1 cellular context compared by ENCODE assay signal in genomic region chr3:45593708-45594601, GRCh38.
TF ChIP-seq lines count a peak whose summit lies in the region.

No MANE protein-coding gene starts in this region.

TF ChIP-seq in HEK293, 187 proteins besides CTCF, POLR2A, EP300 and RAD21 (continued from another document and continues in another):
- TF ChIP-seq ZNF501 (tag by site-specific recombination; IDR thresholded peaks at IDR 0.05) (0 out of 2 replicates have a peak, but pooled peaks have one; percentile 18), ZBTB48 (tag by site-specific recombination; IDR thresholded peaks at IDR 0.05) (no peak), ZNF292 (tag by site-specific recombination; IDR thresholded peaks at IDR 0.05; ENCODE audit: borderline replicate concordance, low read depth) (no peak), ZNF621 (tag by site-specific recombination; IDR thresholded peaks at IDR 0.05) (no peak), ZNF112 (tag by site-specific recombination; IDR thresholded peaks at IDR 0.05) (no peak), GLIS1 (tag by site-specific recombination; IDR thresholded peaks at IDR 0.05) (peak; percentile 37), KLF7 (tag by site-specific recombination; IDR thresholded peaks at IDR 0.05; ENCODE audit: borderline replicate concordance) (peak; percentile 47; the same call in 1 of the 2 replicates), HOXD13 (CRISPR knock-in tag; IDR thresholded peaks at IDR 0.05; ENCODE audit: borderline replicate concordance) (no peak), PATZ1 (tag by site-specific recombination; IDR thresholded peaks at IDR 0.05) (peak; percentile 42; the same call in 1 of the 2 replicates), ZNF335 (tag by site-specific recombination; conservative IDR thresholded peaks at IDR 0.05) (peak; percentile 81), SP3 (tag by site-specific recombination; IDR thresholded peaks at IDR 0.05) (peak; percentile 69), PRDM10 (tag by site-specific recombination; IDR thresholded peaks at IDR 0.05) (peak; percentile 85), KLF9 (tag by site-specific recombination; IDR thresholded peaks at IDR 0.05; ENCODE audit: low read depth) (peak; percentile 92), ZNF571 (tag by site-specific recombination; IDR thresholded peaks at IDR 0.05) (no peak), SCRT2 (tag by site-specific recombination; IDR thresholded peaks at IDR 0.05) (no peak), ZNF596 (tag by site-specific recombination; IDR thresholded peaks at IDR 0.05) (no peak), ZNF777 (tag by site-specific recombination; IDR thresholded peaks at IDR 0.05; ENCODE audit: borderline replicate concordance) (no peak), SCRT1 (tag by site-specific recombination; IDR thresholded peaks at IDR 0.05; ENCODE audit: borderline replicate concordance) (no peak), ZBTB8A (tag by site-specific recombination; IDR thresholded peaks at IDR 0.05) (peak; percentile 79), ZNF670 (tag by site-specific recombination; IDR thresholded peaks at IDR 0.05; ENCODE audit: low read depth) (no peak), ZSCAN30 (tag by site-specific recombination; IDR thresholded peaks at IDR 0.05) (0 out of 2 replicates have a peak, but pooled peaks have one; percentile 28), ZFHX2 (tag by site-specific recombination; conservative IDR thresholded peaks at IDR 0.05) (peak; percentile 75), ZNF366 (tag by site-specific recombination; conservative IDR thresholded peaks at IDR 0.05) (no peak), IKZF3 (tag by site-specific recombination; IDR thresholded peaks at IDR 0.05) (no peak), ZBTB21 (tag by site-specific recombination; IDR thresholded peaks at IDR 0.05) (no peak), ZNF169 (tag by site-specific recombination; IDR thresholded peaks at IDR 0.05) (no peak), ZXDB (tag by site-specific recombination; IDR thresholded peaks at IDR 0.05) (0 out of 2 replicates have a peak, but pooled peaks have one; percentile 38), ZNF704 (tag by site-specific recombination; IDR thresholded peaks at IDR 0.05) (no peak), ZNF560 (tag by site-specific recombination; IDR thresholded peaks at IDR 0.05; ENCODE audit: borderline replicate concordance) (no peak), ZNF561 (tag by site-specific recombination; IDR thresholded peaks at IDR 0.05; ENCODE audit: borderline replicate concordance) (no peak), ZNF302 (tag by site-specific recombination; IDR thresholded peaks at IDR 0.05; ENCODE audit: low read depth) (no peak), ZNF16 (tag by site-specific recombination; IDR thresholded peaks at IDR 0.05; ENCODE audit: low read depth) (no peak), ZNF398 (tag by site-specific recombination; IDR thresholded peaks at IDR 0.05) (no peak), ZSCAN18 (tag by site-specific recombination; IDR thresholded peaks at IDR 0.05) (no peak), ZNF544 (tag by site-specific recombination; IDR thresholded peaks at IDR 0.05) (no peak), GLIS2 (tag by site-specific recombination; IDR thresholded peaks at IDR 0.05) (peak; percentile 96), ZNF138 (tag by site-specific recombination; IDR thresholded peaks at IDR 0.05; ENCODE audit: borderline replicate concordance) (no peak), EGR2 (tag by site-specific recombination; IDR thresholded peaks at IDR 0.05; ENCODE audit: low read depth) (peak; percentile 61), ZNF19 (tag by site-specific recombination; IDR thresholded peaks at IDR 0.05; ENCODE audit: low read depth) (no peak), ZNF354C (tag by site-specific recombination; IDR thresholded peaks at IDR 0.05; ENCODE audit: borderline replicate concordance, low read depth) (no peak), ZNF404 (tag by site-specific recombination; IDR thresholded peaks at IDR 0.05) (no peak), ZFP3 (tag by site-specific recombination; IDR thresholded peaks at IDR 0.05; ENCODE audit: low read depth) (no peak), KLF10 (tag by site-specific recombination; IDR thresholded peaks at IDR 0.05) (peak; percentile 60; the same call in 1 of the 2 replicates), ZNF324 (tag by site-specific recombination; IDR thresholded peaks at IDR 0.05) (no peak), ZNF677 (tag by site-specific recombination; IDR thresholded peaks at IDR 0.05) (no peak), ZNF155 (tag by site-specific recombination; IDR thresholded peaks at IDR 0.05) (no peak)
- TF ChIP-seq, protein P1, sequence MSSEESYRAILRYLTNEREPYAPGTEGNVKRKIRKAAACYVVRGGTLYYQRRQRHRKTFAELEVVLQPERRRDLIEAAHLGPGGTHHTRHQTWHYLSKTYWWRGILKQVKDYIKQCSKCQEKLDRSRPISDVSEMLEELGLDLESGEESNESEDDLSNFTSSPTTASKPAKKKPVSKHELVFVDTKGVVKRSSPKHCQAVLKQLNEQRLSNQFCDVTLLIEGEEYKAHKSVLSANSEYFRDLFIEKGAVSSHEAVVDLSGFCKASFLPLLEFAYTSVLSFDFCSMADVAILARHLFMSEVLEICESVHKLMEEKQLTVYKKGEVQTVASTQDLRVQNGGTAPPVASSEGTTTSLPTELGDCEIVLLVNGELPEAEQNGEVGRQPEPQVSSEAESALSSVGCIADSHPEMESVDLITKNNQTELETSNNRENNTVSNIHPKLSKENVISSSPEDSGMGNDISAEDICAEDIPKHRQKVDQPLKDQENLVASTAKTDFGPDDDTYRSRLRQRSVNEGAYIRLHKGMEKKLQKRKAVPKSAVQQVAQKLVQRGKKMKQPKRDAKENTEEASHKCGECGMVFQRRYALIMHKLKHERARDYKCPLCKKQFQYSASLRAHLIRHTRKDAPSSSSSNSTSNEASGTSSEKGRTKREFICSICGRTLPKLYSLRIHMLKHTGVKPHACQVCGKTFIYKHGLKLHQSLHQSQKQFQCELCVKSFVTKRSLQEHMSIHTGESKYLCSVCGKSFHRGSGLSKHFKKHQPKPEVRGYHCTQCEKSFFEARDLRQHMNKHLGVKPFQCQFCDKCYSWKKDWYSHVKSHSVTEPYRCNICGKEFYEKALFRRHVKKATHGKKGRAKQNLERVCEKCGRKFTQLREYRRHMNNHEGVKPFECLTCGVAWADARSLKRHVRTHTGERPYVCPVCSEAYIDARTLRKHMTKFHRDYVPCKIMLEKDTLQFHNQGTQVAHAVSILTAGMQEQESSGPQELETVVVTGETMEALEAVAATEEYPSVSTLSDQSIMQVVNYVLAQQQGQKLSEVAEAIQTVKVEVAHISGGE (tag by site-specific recombination; conservative IDR thresholded peaks at IDR 0.05; ENCODE audit: low read depth), result no peak; the same call in 1 of the 2 replicates
- TF ChIP-seq, protein P2, sequence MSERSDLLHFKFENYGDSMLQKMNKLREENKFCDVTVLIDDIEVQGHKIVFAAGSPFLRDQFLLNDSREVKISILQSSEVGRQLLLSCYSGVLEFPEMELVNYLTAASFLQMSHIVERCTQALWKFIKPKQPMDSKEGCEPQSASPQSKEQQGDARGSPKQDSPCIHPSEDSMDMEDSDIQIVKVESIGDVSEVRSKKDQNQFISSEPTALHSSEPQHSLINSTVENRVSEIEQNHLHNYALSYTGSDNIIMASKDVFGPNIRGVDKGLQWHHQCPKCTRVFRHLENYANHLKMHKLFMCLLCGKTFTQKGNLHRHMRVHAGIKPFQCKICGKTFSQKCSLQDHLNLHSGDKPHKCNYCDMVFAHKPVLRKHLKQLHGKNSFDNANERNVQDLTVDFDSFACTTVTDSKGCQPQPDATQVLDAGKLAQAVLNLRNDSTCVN (tag by site-specific recombination; optimal IDR thresholded peaks at IDR 0.05), result peak; percentile 72
- TF ChIP-seq, protein P3, sequence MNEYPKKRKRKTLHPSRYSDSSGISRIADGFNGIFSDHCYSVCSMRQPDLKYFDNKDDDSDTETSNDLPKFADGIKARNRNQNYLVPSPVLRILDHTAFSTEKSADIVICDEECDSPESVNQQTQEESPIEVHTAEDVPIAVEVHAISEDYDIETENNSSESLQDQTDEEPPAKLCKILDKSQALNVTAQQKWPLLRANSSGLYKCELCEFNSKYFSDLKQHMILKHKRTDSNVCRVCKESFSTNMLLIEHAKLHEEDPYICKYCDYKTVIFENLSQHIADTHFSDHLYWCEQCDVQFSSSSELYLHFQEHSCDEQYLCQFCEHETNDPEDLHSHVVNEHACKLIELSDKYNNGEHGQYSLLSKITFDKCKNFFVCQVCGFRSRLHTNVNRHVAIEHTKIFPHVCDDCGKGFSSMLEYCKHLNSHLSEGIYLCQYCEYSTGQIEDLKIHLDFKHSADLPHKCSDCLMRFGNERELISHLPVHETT (tag by site-specific recombination; IDR thresholded peaks at IDR 0.05), result no peak
- TF ChIP-seq, protein P4, sequence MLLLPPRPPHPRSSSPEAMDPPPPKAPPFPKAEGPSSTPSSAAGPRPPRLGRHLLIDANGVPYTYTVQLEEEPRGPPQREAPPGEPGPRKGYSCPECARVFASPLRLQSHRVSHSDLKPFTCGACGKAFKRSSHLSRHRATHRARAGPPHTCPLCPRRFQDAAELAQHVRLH (tag by site-specific recombination; IDR thresholded peaks at IDR 0.05), result no peak
